In the genomic region with DNA sequence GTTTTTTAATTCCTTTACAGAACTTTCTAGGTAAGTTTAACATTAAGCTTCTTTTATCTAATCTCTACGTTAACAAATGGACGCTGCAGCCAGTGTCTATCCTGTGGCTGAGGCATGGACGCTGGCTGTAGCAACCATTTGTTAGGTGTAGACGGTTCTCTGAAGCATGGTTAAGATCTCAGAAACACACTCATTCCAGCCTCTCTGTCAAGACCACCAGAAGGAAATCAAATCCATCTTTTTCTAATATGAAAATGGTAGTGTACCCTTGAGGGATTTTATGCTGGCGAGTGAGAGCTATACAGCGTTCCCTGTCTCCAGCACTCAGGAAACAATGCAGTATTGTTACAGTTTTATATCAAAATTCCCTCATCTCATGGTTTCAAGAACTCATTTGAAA, we compare ENCODE assay signal across 23 cellular contexts.
"Had no signal": no experiment of that assay in that cellular context is flagged by ENCODE, and none has a peak within 500 bp of the region (broad histone marks: within the 10 kb centered on the region; RNA-seq: fewer than 3 reads in every experiment).

No MANE protein-coding gene starts in this region.

- H3K9me3 Mint-ChIP-seq: central memory CD8-positive, alpha-beta T cell; effector memory CD8-positive, alpha-beta T cell; immature natural killer cell; memory B cell; nephron progenitor cell; stimulated activated naive B cell treated with anti-CD40 and anti-IgM and Interleukin-4, amounts not matched to agents 10 μg/mL and 1 μg/mL and 100 μg/mL, for 72 hours; stimulated activated naive CD8-positive, alpha-beta T cell treated with anti-CD3 and anti-CD28 coated beads, Interleukin-15, Interleukin-2, amounts not matched to agents 100 ng/mL and 50 ng/mL, for 24 hours; type B pancreatic cell had no signal

- DNase-seq: dermis blood vessel endothelial cell; effector memory CD8-positive, alpha-beta T cell; foreskin keratinocyte; immature natural killer cell; naive thymus-derived CD4-positive, alpha-beta T cell; nephron progenitor cell; nucleus accumbens; right lobe of liver; small intestine; stimulated activated CD4-positive, alpha-beta T cell treated with anti-CD3 and anti-CD28 coated beads, Interleukin-15, amount 100 ng/mL, for 24 hours; stimulated activated CD4-positive, alpha-beta T cell treated with anti-CD3 and anti-CD28 coated beads, Interleukin-2, amount 100 ng/mL, for 48 hours; stimulated activated naive B cell treated with anti-CD40 and anti-IgM and Interleukin-4, amounts not matched to agents 10 μg/mL and 1 μg/mL and 100 μg/mL, for 72 hours; testis; tibial artery had no signal

- H3K27ac Mint-ChIP-seq: immature natural killer cell; memory B cell; mesothelial cell of epicardium; naive thymus-derived CD4-positive, alpha-beta T cell; nephron progenitor cell; stimulated activated naive B cell treated with anti-CD40 and anti-IgM and Interleukin-4, amounts not matched to agents 10 μg/mL and 1 μg/mL and 100 μg/mL, for 72 hours; stimulated activated naive CD8-positive, alpha-beta T cell treated with anti-CD3 and anti-CD28 coated beads, Interleukin-15, Interleukin-2, amounts not matched to agents 100 ng/mL and 50 ng/mL, for 24 hours had no signal

- ATAC-seq: effector memory CD8-positive, alpha-beta T cell; foreskin keratinocyte; gastroesophageal sphincter; left lobe of liver; naive thymus-derived CD4-positive, alpha-beta T cell; right lobe of liver; stimulated activated naive B cell treated with anti-CD40 and anti-IgM and Interleukin-4, amounts not matched to agents 10 μg/mL and 1 μg/mL and 100 μg/mL, for 72 hours had no signal

- H3K4me1 Mint-ChIP-seq: central memory CD8-positive, alpha-beta T cell; nephron progenitor cell had no signal

- H3K4me3 Mint-ChIP-seq: central memory CD8-positive, alpha-beta T cell; effector memory CD8-positive, alpha-beta T cell; immature natural killer cell; memory B cell; mesothelial cell of epicardium; naive thymus-derived CD4-positive, alpha-beta T cell; nephron progenitor cell; stimulated activated naive B cell treated with anti-CD40 and anti-IgM and Interleukin-4, amounts not matched to agents 10 μg/mL and 1 μg/mL and 100 μg/mL, for 72 hours; stimulated activated naive CD8-positive, alpha-beta T cell treated with anti-CD3 and anti-CD28 coated beads, Interleukin-15, Interleukin-2, amounts not matched to agents 100 ng/mL and 50 ng/mL, for 24 hours had no signal

- H3K27ac ChIP-seq: coronary artery, esophagus muscularis mucosa, foreskin keratinocyte, gastroesophageal sphincter, right lobe of liver, testis, tibial artery had no signal

- H3K27me3 Mint-ChIP-seq: central memory CD8-positive, alpha-beta T cell; effector memory CD8-positive, alpha-beta T cell; memory B cell; naive thymus-derived CD4-positive, alpha-beta T cell; stimulated activated naive B cell treated with anti-CD40 and anti-IgM and Interleukin-4, amounts not matched to agents 10 μg/mL and 1 μg/mL and 100 μg/mL, for 72 hours; stimulated activated naive CD8-positive, alpha-beta T cell treated with anti-CD3 and anti-CD28 coated beads, Interleukin-15, Interleukin-2, amounts not matched to agents 100 ng/mL and 50 ng/mL, for 24 hours; type B pancreatic cell had no signal
